In genomic region chr2:161102770-161103450, GRCh38 we compare ENCODE assay signal across 15 cellular contexts. TPM values are rescaled to one million over a fixed set of nuclear protein-coding genes. Genes with fewer than 3 reads are reported as not detected.
A peak's percentile ranks its signal among the peaks of the same experiment; 100 is the strongest.
DNase-seq lines count a peak whose midpoint lies in the region; ATAC-seq, FAIRE-seq and TF ChIP-seq lines count a peak whose summit lies in the region.
"Had no signal": no experiment of that assay in that cellular context is flagged by ENCODE, and none has a peak within 500 bp of the region (broad histone marks: within the 10 kb centered on the region; RNA-seq: fewer than 3 reads in every experiment).

No MANE protein-coding gene starts in this region.

- intact Hi-C loops in GM12878 (cut with micrococcal nuclease; ENCODE audit: unreplicated experiment) = loop anchor here (5.0 kb wide), 1 partner anchor 64 kb away; no protein-coding TSS in a partner anchor
- intact Hi-C loops in CD4-positive, alpha-beta memory T cell (cut with micrococcal nuclease) = no loop called here

- H3K27ac ChIP-seq in GM12878 (ENCODE audit: control insufficient read depth, insufficient read depth) = no peak overlapping the region
- no peak overlapping the region for H3K27ac ChIP-seq in CD4-positive, alpha-beta memory T cell (ENCODE audit: low read depth, low read length)
- H3K27ac ChIP-seq: body of pancreas had no signal

- POLR2A ChIA-PET in GM12878 (lab: Charles Lee) = interaction anchor here (2.2 to 10.2 kb wide), 6 partner anchors 11 to 36 kb away, joined by 7 to 65 read pairs (median 16); no protein-coding TSS in a partner anchor
- POLR2A ChIA-PET in CD4-positive, alpha-beta memory T cell (lab: Charles Lee; ENCODE audit: partially characterized antibody) = no interaction called here

- peaks cover 60% of the 10 kb centered on the region for H3K4me1 Mint-ChIP-seq in mesothelial cell of epicardium
- peaks cover 5 to 6% (median 6%) of the 10 kb centered on the region in 4 donors for H3K4me1 Mint-ChIP-seq in CD4-positive, alpha-beta memory T cell

- no peaks in the 10 kb centered on the region for H3K27me3 Mint-ChIP-seq in mesothelial cell of epicardium (ENCODE audit: low read depth)
- peaks cover 2 to 3% of the 10 kb centered on the region in 2 donors for H3K27me3 Mint-ChIP-seq in CD4-positive, alpha-beta memory T cell
- H3K27me3 Mint-ChIP-seq: activated CD4-positive, alpha-beta T cell treated with anti-CD3 and anti-CD28 coated beads, Interleukin-2, amount 10 ng/mL, durations not matched to agents 7 days and 5 days had no signal

- peaks cover 6% of the 10 kb centered on the region for H3K9me3 Mint-ChIP-seq in mesothelial cell of epicardium
- peaks cover 0 to 7% (median 1%) of the 10 kb centered on the region in 8 donors for H3K9me3 Mint-ChIP-seq in CD4-positive, alpha-beta memory T cell
- H3K9me3 Mint-ChIP-seq: neural crest cell had no signal

- SMC1A ChIA-PET in GM12878 (lab: Charles Lee; ENCODE audit: uncharacterized antibody, unreplicated experiment) = interaction anchor here (1.0 to 8.8 kb wide), 13 partner anchors 8 to 148 kb away, joined by 3 to 138 read pairs (median 10); no protein-coding TSS in a partner anchor

- FAIRE-seq in GM12878 (lab: Jason Lieb, UNC) = no peak

- DNase-seq in ELR (ENCODE audit: low read depth) (peak; percentile 35), NCI-H1694 treated with DMSO at 0.1 percent for 48 hours (lab: John Stamatoyannopoulos, UW) (peak; percentile 37), GM12878 (ENCODE audit: low read depth, low spot score) (no peak), mesothelial cell of epicardium (ENCODE audit: low spot score in 2 of 2, unreplicated experiment in 2 of 2) (no peak), globus pallidus (ENCODE audit: low spot score) (no peak)
- DNase-seq in CD4-positive, alpha-beta memory T cell = no peak
- DNase-seq: activated CD4-positive, alpha-beta T cell treated with anti-CD3 and anti-CD28 coated beads, Interleukin-2, amount 10 ng/mL, durations not matched to agents 7 days and 5 days; body of pancreas; C1 segment of cervical spinal cord; hypothalamus; NCI-H1930 had no signal

- H3K27ac Mint-ChIP-seq in mesothelial cell of epicardium = peak overlapping the region; percentile 44
- H3K27ac Mint-ChIP-seq in CD4-positive, alpha-beta memory T cell = no peak overlapping the region
- H3K27ac Mint-ChIP-seq: activated CD4-positive, alpha-beta T cell treated with anti-CD3 and anti-CD28 coated beads, Interleukin-2, amount 10 ng/mL, durations not matched to agents 7 days and 5 days had no signal

- RAD21 ChIA-PET in GM12878 (lab: Charles Lee; ENCODE audit: unreplicated experiment) = interaction anchor here (1.7 to 6.5 kb wide), 5 partner anchors 7 to 70 kb away, joined by 7 to 71 read pairs (median 20); no protein-coding TSS in a partner anchor

- H4K20me1 ChIP-seq in GM12878 (ENCODE audit: control insufficient read depth, insufficient read depth) = no peaks in the 10 kb centered on the region

- H3K9me3 ChIP-seq in GM12878 (replicated peaks; ENCODE audit: control insufficient read depth, insufficient read depth, low read length) = peaks cover under 1% of the 10 kb centered on the region; the same call in 2 of the 3 replicates
- H3K9me3 ChIP-seq in CD4-positive, alpha-beta memory T cell (ENCODE audit: control insufficient read depth in 1 of 2, low read length in 2 of 2) = no peaks in the 10 kb centered on the region
- H3K9me3 ChIP-seq: body of pancreas had no signal

- TF ChIP-seq POLR2A in GM12878 (IDR thresholded peaks at IDR 0.05; ENCODE audit: low read depth, low read length) = no peak

- H3K36me3 ChIP-seq in GM12878 (ENCODE audit: control insufficient read depth in 2 of 2, insufficient read depth in 2 of 2, low read length in 1 of 2) = no peaks in the 10 kb centered on the region
- H3K36me3 ChIP-seq in CD4-positive, alpha-beta memory T cell (ENCODE audit: insufficient read depth, low read length) = no peaks in the 10 kb centered on the region

- H3K4me3 Mint-ChIP-seq in mesothelial cell of epicardium = no peak overlapping the region
- no peak overlapping the region for H3K4me3 Mint-ChIP-seq in CD4-positive, alpha-beta memory T cell
- H3K4me3 Mint-ChIP-seq: activated CD4-positive, alpha-beta T cell treated with anti-CD3 and anti-CD28 coated beads, Interleukin-2, amount 10 ng/mL, durations not matched to agents 7 days and 5 days; neural crest cell had no signal

- H3K79me2 ChIP-seq in GM12878 (ENCODE audit: control insufficient read depth, insufficient read depth, low read length) = no peaks in the 10 kb centered on the region

- H3K4me2 ChIP-seq in GM12878 (ENCODE audit: control insufficient read depth, insufficient read depth) = peak overlapping the region; percentile 27; the same call in 1 of the 2 replicates

- TF ChIP-seq CTCF in GM12878 (IDR thresholded peaks at IDR 0.05 in 2 of 3, conservative IDR thresholded peaks at IDR 0.05 in 1 of 3; ENCODE audit: control insufficient read depth in 2 of 3, extremely low read depth in 1 of 3, insufficient read depth in 1 of 3, low read depth in 3 of 3, low read length in 3 of 3) (no peak), mesothelial cell of epicardium (IDR thresholded peaks at IDR 0.05; ENCODE audit: unreplicated experiment) (no peak)

- H3K4me1 ChIP-seq in GM12878 (ENCODE audit: control insufficient read depth, insufficient read depth, low read length) = peaks cover 19% of the 10 kb centered on the region
- peaks cover 4% of the 10 kb centered on the region for H3K4me1 ChIP-seq in CD4-positive, alpha-beta memory T cell (ENCODE audit: insufficient read depth, low read length)
- H3K4me1 ChIP-seq: body of pancreas had no signal

- in situ Hi-C loops in GM12878 (cut with MboI) = no loop called here

- BruUV-seq in GM12878 (replicated peaks; lab: Mats Ljungman, UMichigan) = no TSS peak

- no peak overlapping the region for H3K9ac ChIP-seq in GM12878 (ENCODE audit: control insufficient read depth, insufficient read depth, low read length)

- no peak overlapping the region; the same call in 1 of the 2 replicates for H2AFZ ChIP-seq in GM12878 (ENCODE audit: control insufficient read depth, low read depth, low read length)

- peaks cover 4% of the 10 kb centered on the region for H3K36me3 Mint-ChIP-seq in mesothelial cell of epicardium
- H3K36me3 Mint-ChIP-seq in CD4-positive, alpha-beta memory T cell = no peaks in the 10 kb centered on the region

- no peak; the same call in 2 of the 3 replicates for ATAC-seq in GM12878
- no peak for ATAC-seq in GM21390 (IDR thresholded peaks at IDR 0.05; ENCODE audit: unreplicated experiment)
- ATAC-seq in HG02870 (IDR thresholded peaks at IDR 0.05; ENCODE audit: unreplicated experiment) = no peak
- ATAC-seq: body of pancreas had no signal

- no peaks in the 10 kb centered on the region for H3K27me3 ChIP-seq in GM12878 (replicated peaks in 1 of 2; ENCODE audit: control insufficient read depth in 2 of 2, insufficient read depth in 2 of 2, low read length in 1 of 2)
- H3K27me3 ChIP-seq in CD4-positive, alpha-beta memory T cell (ENCODE audit: insufficient read depth, low read length) = no peaks in the 10 kb centered on the region
- H3K27me3 ChIP-seq: body of pancreas had no signal

- TF ChIP-seq EP300 in GM12878 (IDR thresholded peaks at IDR 0.05; ENCODE audit: borderline replicate concordance in 1 of 2, control insufficient read depth in 1 of 2, low read depth in 2 of 2, low read length in 2 of 2) = no peak

- no peak for TF ChIP-seq RAD21 in GM12878 (IDR thresholded peaks at IDR 0.05; ENCODE audit: insufficient read depth, low read depth, low read length)

- no peak overlapping the region for H3K4me3 ChIP-seq in GM12878
- no peak overlapping the region for H3K4me3 ChIP-seq in CD4-positive, alpha-beta memory T cell (ENCODE audit: low read length in 2 of 2)
- H3K4me3 ChIP-seq: body of pancreas, skin epidermis had no signal

- CTCF ChIA-PET in GM12878 (lab: Yijun Ruan, JAX) = interaction anchor here (1.4 to 3.3 kb wide), 4 partner anchors 13 to 39 kb away, joined by 3 to 25 read pairs (median 14); no protein-coding TSS in a partner anchor
- CTCF ChIA-PET in CD4-positive, alpha-beta memory T cell (lab: Charles Lee; ENCODE audit: partially characterized antibody) = no interaction called here

TF ChIP-seq in GM12878, 131 proteins besides CTCF, POLR2A, EP300 and RAD21 (continues in another document):
- no peak for TF ChIP-seq BCL11A (IDR thresholded peaks at IDR 0.05; ENCODE audit: low read depth, low read length)
- no peak for TF ChIP-seq SKIL (IDR thresholded peaks at IDR 0.05; ENCODE audit: low read depth, poor library complexity, severe bottlenecking)

RNA-seq across cellular contexts. Expression of gene TANK, which starts 57.3 kb away (rescaled TPM):
- 423 and 495 TPM in 2 replicates for total RNA-seq in GM12878 (2013; cell fraction: nucleolus; rRNA removed)
- 73.1 and 79.9 TPM in 2 replicates for total RNA-seq in GM12878 (2014; rRNA removed)
- total RNA-seq in GM12878 (2014; rRNA removed; fragmentation: Illumina TruSeq; extraction: Trizol) = 107 and 110 TPM in 2 replicates
- total RNA-seq in GM12878 (2021) = 56.6 and 64.2 TPM in 2 replicates
- polyA plus RNA-seq in GM12878 (2011; ENCODE audit: low read depth) = 28.9 TPM
- 121 and 166 TPM in 2 replicates for polyA plus RNA-seq in GM12878 (2011; rRNA removed)
- 44.8 and 49.0 TPM in 2 replicates for polyA plus RNA-seq in GM12878 (2011; cell fraction: cytosol; rRNA removed)
- polyA plus RNA-seq in GM12878 (2011; cell fraction: nucleus; rRNA removed) = 61.7 and 70.9 TPM in 2 replicates
- polyA plus RNA-seq in GM12878 (2012) = 40.5 and 47.5 TPM in 2 replicates
- polyA plus RNA-seq in GM12878 (2014; fragmentation: Illumina TruSeq; extraction: Trizol) = 76.6 and 104 TPM in 2 replicates
- 100 to 1,000 TPM; 102 to 127 TPM for polyA plus RNA-seq in GM12878 (2014; fragmentation: Nextera tagmentation; extraction: Ambion mirVana)
- polyA plus RNA-seq in GM12878 (2014; rRNA removed) = 40.1 and 48.6 TPM in 2 replicates
- 100 to 1,000 TPM; 104 TPM for polyA plus RNA-seq in GM12878 (2016; fragmentation: Nextera tagmentation; extraction: Ambion mirVana)
- polyA minus RNA-seq in GM12878 (2011; rRNA and poly(A)+ RNA removed) = 61.1 and 79.8 TPM in 2 replicates
- 20.8 and 33.6 TPM in 2 replicates for polyA minus RNA-seq in GM12878 (2011; cell fraction: cytosol; rRNA and poly(A)+ RNA removed)
- polyA minus RNA-seq in GM12878 (2011; cell fraction: nucleus; rRNA and poly(A)+ RNA removed) = 136 and 215 TPM in 2 replicates
- 53.0 to 59.0 TPM (median 54.5 TPM) in 3 replicates for total RNA-seq in mesothelial cell of epicardium
- total RNA-seq in CD4-positive, alpha-beta memory T cell = 10 to 100 TPM; 90.2 to 91.2 TPM
- polyA plus RNA-seq in CD4-positive, alpha-beta memory T cell = 10 to 100 TPM; 76.3 to 86.5 TPM

Comparison
In these comparisons a context has a peak if more than half of its experiments do, and no peak if none do; other contexts are left out.
1. DNase-seq: peak in ELR (single experiment) and NCI-H1694 treated with DMSO at 0.1 percent for 48 hours (single experiment); none in GM12878 (single experiment), mesothelial cell of epicardium (0 of 2), globus pallidus (single experiment) and CD4-positive, alpha-beta memory T cell (0 of 5).